In genomic region chr13:92621985-92622384, GRCh38 we compare ENCODE assay signal across 11 cellular contexts.
"Had no signal": no experiment of that assay in that cellular context is flagged by ENCODE, and none has a peak within 500 bp of the region (broad histone marks: within the 10 kb centered on the region; RNA-seq: fewer than 3 reads in every experiment).

No MANE protein-coding gene starts in this region.

- FAIRE-seq: H1, H54 had no signal

- H3K4me1 ChIP-seq: HAP-1 had no signal

- H3K4me3 Mint-ChIP-seq: GM23338, H9, HFFc6 had no signal

- H3K9ac ChIP-seq: GM23248 had no signal

- H3K27ac Mint-ChIP-seq: GM23338, H9, HFFc6 had no signal

- H3K27ac ChIP-seq: GM23248 had no signal

- DNase-seq: GM23248, GOT3, H7, H9, HCEC 1CT, HFFc6 had no signal

- H3K9me3 ChIP-seq: HAP-1 had no signal

- H3K4me2 ChIP-seq: GM23338 had no signal

- H2AFZ ChIP-seq: GM23248, GM23338 had no signal

- H3K36me3 ChIP-seq: HAP-1 had no signal

- H3K4me3 ChIP-seq: GM23248, GM23338, HAP-1 had no signal

- H3K9me3 Mint-ChIP-seq: GM23338, H9 had no signal

- ATAC-seq: GM23338, HCT116 had no signal

- H3K4me1 Mint-ChIP-seq: H9 had no signal
